9 cellular contexts compared by ENCODE assay signal in the genomic region with DNA sequence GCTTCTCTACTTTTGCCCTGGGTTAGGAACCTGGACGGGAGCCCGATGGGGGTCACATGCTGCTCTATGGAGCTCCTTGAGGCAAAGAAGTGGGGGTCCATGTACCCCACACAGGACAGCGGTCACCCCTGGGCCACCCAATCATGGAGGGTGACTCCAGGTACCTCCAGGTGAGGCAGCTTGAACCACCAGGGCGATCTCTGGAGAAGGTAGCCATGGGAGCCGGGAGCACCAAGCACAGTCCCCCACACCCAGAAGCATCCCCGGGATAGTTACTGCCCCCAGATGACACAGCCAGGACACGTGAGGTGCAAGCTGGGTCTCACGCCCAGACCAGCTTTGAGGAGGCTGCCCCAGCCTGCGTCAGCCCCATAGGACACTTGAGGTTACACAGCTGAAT. TPM values are rescaled to one million over a fixed set of nuclear protein-coding genes. Genes with fewer than 3 reads are reported as not detected.
"Had no signal": no experiment of that assay in that cellular context is flagged by ENCODE, and none has a peak within 500 bp of the region (broad histone marks: within the 10 kb centered on the region; RNA-seq: fewer than 3 reads in every experiment).

No MANE protein-coding gene starts in this region.

- FAIRE-seq: G401.6, GM12878, GM12891, GM12892, GM18507, GM19239 had no signal

- DNase-seq: GDM1, GF-D8 had no signal

- ATAC-seq: GM12878 had no signal

- H3K4me3 ChIP-seq: GM12878 had no signal

RNA-seq across cellular contexts. Expression of a gene that starts 58.4 kb away (rescaled TPM):
- total RNA-seq: G401 had no signal
